Comparison of ENCODE assay signal across 33 cellular contexts in the genomic region with DNA sequence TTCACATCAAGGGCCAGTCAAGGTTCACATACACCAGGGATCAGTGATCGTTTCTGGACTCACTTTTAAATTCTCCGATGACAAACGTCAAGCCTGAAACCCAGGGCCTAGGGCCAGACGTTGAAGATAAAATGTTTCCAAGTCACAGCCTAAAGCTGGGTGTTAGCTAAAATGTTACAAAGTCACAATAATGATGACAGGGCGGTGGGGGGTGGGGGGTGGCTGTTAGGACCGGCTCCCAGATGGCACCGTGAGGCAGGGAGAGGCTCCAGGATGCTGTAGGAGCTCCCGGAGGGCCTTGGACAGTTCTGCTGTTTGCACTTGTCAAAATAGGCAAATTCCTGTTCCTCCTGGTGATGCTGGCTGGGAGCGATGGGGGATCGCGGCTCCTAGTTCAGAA. TPM values are rescaled to one million over a fixed set of nuclear protein-coding genes. Genes with fewer than 3 reads are reported as not detected.
"Had no signal": no experiment of that assay in that cellular context is flagged by ENCODE, and none has a peak within 500 bp of the region (broad histone marks: within the 10 kb centered on the region; RNA-seq: fewer than 3 reads in every experiment).

No MANE protein-coding gene starts in this region.

- H3K9me3 ChIP-seq: neutrophil, ovary, psoas muscle, spleen, stomach, tibial artery, transverse colon, upper lobe of right lung, uterus had no signal

- H2AFZ ChIP-seq: parathyroid adenoma had no signal

- H3K36me3 Mint-ChIP-seq: natural killer cell treated with Interleukin-12 subunit alpha and Interleukin-12 subunit beta and Interleukin-15 and Interleukin-18, amount 100 ng/mL, for 72 hours had no signal

- H3K4me2 ChIP-seq: smooth muscle cell had no signal

- H3K27ac Mint-ChIP-seq: naive B cell; natural killer cell treated with Interleukin-12 subunit alpha and Interleukin-12 subunit beta and Interleukin-15 and Interleukin-18, amount 100 ng/mL, for 72 hours; nephron progenitor cell; progenitor cell of endocrine pancreas; stimulated activated naive B cell treated with anti-CD40 and anti-IgM and Interleukin-4, amounts not matched to agents 10 μg/mL and 1 μg/mL and 100 μg/mL, for 72 hours; stimulated activated naive CD8-positive, alpha-beta T cell treated with anti-CD3 and anti-CD28 coated beads, Interleukin-15, Interleukin-2, amounts not matched to agents 100 ng/mL and 50 ng/mL, for 24 hours; type B pancreatic cell had no signal

- H3K27ac ChIP-seq: neutrophil, ovary, parathyroid adenoma, psoas muscle, skin epidermis, spleen, stomach, tibial artery, transverse colon, upper lobe of right lung, uterus had no signal

- H3K9me3 Mint-ChIP-seq: naive B cell; naive thymus-derived CD8-positive, alpha-beta T cell; natural killer cell treated with Interleukin-12 subunit alpha and Interleukin-12 subunit beta and Interleukin-15 and Interleukin-18, amount 100 ng/mL, for 72 hours; nephron progenitor cell; neural crest cell; stimulated activated naive B cell treated with anti-CD40 and anti-IgM and Interleukin-4, amounts not matched to agents 10 μg/mL and 1 μg/mL and 100 μg/mL, for 72 hours; stimulated activated naive CD8-positive, alpha-beta T cell treated with anti-CD3 and anti-CD28 coated beads, Interleukin-15, Interleukin-2, amounts not matched to agents 100 ng/mL and 50 ng/mL, for 24 hours; type B pancreatic cell had no signal

- DNase-seq: naive B cell; naive thymus-derived CD8-positive, alpha-beta T cell; nephron progenitor cell; nucleus accumbens; ovary; posterior cingulate gyrus; psoas muscle; right cardiac atrium; spleen; stimulated activated CD4-positive, alpha-beta T cell treated with anti-CD3 and anti-CD28 coated beads, Interleukin-12 subunit alpha, Interleukin-12 subunit beta, amount 100 ng/mL, for 4 hours; stimulated activated CD4-positive, alpha-beta T cell treated with anti-CD3 and anti-CD28 coated beads, Interleukin-1b, Interleukin-23, amount 100 ng/mL, for 48 hours; stimulated activated CD4-positive, alpha-beta T cell treated with anti-CD3 and anti-CD28 coated beads, Interleukin-4, amount 100 ng/mL, for 1 hour; stimulated activated CD4-positive, alpha-beta T cell treated with anti-CD3 and anti-CD28 coated beads, Interleukin-4, amount 100 ng/mL, for 4 hours; stimulated activated CD8-positive, alpha-beta memory T cell treated with anti-CD3 and anti-CD28 coated beads, Interleukin-4, amount 100 ng/mL, for 48 hours; stimulated activated naive B cell treated with anti-CD40 and anti-IgM and Interleukin-4, amounts not matched to agents 10 μg/mL and 1 μg/mL and 100 μg/mL, for 72 hours; stimulated activated naive CD4-positive, alpha-beta T cell treated with Interleukin-2 at 50 U/mL for 16 hours; stomach; tibial artery; transverse colon; upper lobe of right lung; uterus had no signal

- H3K9ac ChIP-seq: parathyroid adenoma had no signal

- H3K27me3 ChIP-seq: neutrophil, ovary, spleen, stomach, tibial artery, transverse colon, upper lobe of right lung, uterus had no signal

- H3K4me3 Mint-ChIP-seq: naive B cell; naive thymus-derived CD8-positive, alpha-beta T cell; natural killer cell treated with Interleukin-12 subunit alpha and Interleukin-12 subunit beta and Interleukin-15 and Interleukin-18, amount 100 ng/mL, for 72 hours; nephron progenitor cell; neural crest cell; stimulated activated naive B cell treated with anti-CD40 and anti-IgM and Interleukin-4, amounts not matched to agents 10 μg/mL and 1 μg/mL and 100 μg/mL, for 72 hours; stimulated activated naive CD8-positive, alpha-beta T cell treated with anti-CD3 and anti-CD28 coated beads, Interleukin-15, Interleukin-2, amounts not matched to agents 100 ng/mL and 50 ng/mL, for 24 hours; type B pancreatic cell had no signal

- H3K4me1 Mint-ChIP-seq: nephron progenitor cell, neural crest cell had no signal

- ATAC-seq: naive thymus-derived CD8-positive, alpha-beta T cell; natural killer cell treated with Interleukin-12 subunit alpha and Interleukin-12 subunit beta and Interleukin-15 and Interleukin-18, amount 100 ng/mL, for 72 hours; psoas muscle; right cardiac atrium; sciatic nerve; stimulated activated naive B cell treated with anti-CD40 and anti-IgM and Interleukin-4, amounts not matched to agents 10 μg/mL and 1 μg/mL and 100 μg/mL, for 72 hours; upper lobe of right lung had no signal

- H3K4me3 ChIP-seq: ovary, psoas muscle, skin epidermis, smooth muscle cell, spleen, stomach, tibial artery, transverse colon, upper lobe of right lung, uterus had no signal

- H3K4me1 ChIP-seq: parathyroid adenoma, psoas muscle, tibial artery, upper lobe of right lung, uterus had no signal

- H3K36me3 ChIP-seq: ovary, uterus had no signal

RNA-seq across cellular contexts. Expression of a gene that starts 31.4 kb away (rescaled TPM):
- total RNA-seq: psoas muscle, right cardiac atrium, sciatic nerve, subcutaneous adipose tissue, urinary bladder had no signal
